Comparison of ENCODE assay signal across 8 cellular contexts in genomic region chr12:50763637-50764115, GRCh38. TPM values are rescaled to one million over a fixed set of nuclear protein-coding genes. Genes with fewer than 3 reads are reported as not detected.
DNase-seq lines count a peak whose midpoint lies in the region; ATAC-seq and TF ChIP-seq lines count a peak whose summit lies in the region.

Gene ATF1, plus strand, starts transcription at chr12:50764101. Its CDS starts 16,045 bp downstream, at chr12:50780146.

- H3K9me3 ChIP-seq in DOHH2 (ENCODE audit: control insufficient read depth, insufficient read depth, low read length) (no peaks in the 10 kb centered on the region), neural cell (ENCODE audit: low read length) (no peaks in the 10 kb centered on the region)

- H4K20me1 ChIP-seq in DOHH2 (ENCODE audit: control insufficient read depth, insufficient read depth, low read depth, low read length) (0 out of 2 replicates have a peak, but pooled peaks cover 3% of the 10 kb centered on the region), neural cell (ENCODE audit: insufficient read depth) (no peaks in the 10 kb centered on the region)

- H3K36me3 ChIP-seq in DOHH2 (ENCODE audit: control insufficient read depth, low read length) (no peaks in the 10 kb centered on the region; the same call in 1 of the 2 replicates), neural cell (ENCODE audit: insufficient read depth, low read length) (no peaks in the 10 kb centered on the region)

- H3K27me3 ChIP-seq in DOHH2 (ENCODE audit: control insufficient read depth, low read length), result no peaks in the 10 kb centered on the region
- H3K27me3 ChIP-seq in neural cell (ENCODE audit: insufficient read depth, low read depth, low read length), result no peaks in the 10 kb centered on the region

- TF ChIP-seq POLR2A in Raji (IDR thresholded peaks at IDR 0.05; ENCODE audit: insufficient read depth, low read depth, low read length), result peak; percentile 98

- H3K4me3 ChIP-seq in DOHH2 (ENCODE audit: low read length) (peak within 1 kb of the TSS; percentile 93), neural cell (ENCODE audit: low read length) (peak within 1 kb of the TSS; percentile 98)

- H3K9me3 Mint-ChIP-seq in stimulated activated naive CD8-positive, alpha-beta T cell treated with anti-CD3 and anti-CD28 coated beads, Interleukin-15, amount 100 ng/mL, for 72 hours, result no peaks in the 10 kb centered on the region

- peak within 1 kb of the TSS; percentile 89 to 99 for H3K4me3 Mint-ChIP-seq in stimulated activated naive CD8-positive, alpha-beta T cell treated with anti-CD3 and anti-CD28 coated beads, Interleukin-15, amount 100 ng/mL, for 72 hours

- H3K27me3 Mint-ChIP-seq in stimulated activated naive CD8-positive, alpha-beta T cell treated with anti-CD3 and anti-CD28 coated beads, Interleukin-15, amount 100 ng/mL, for 72 hours, result no peaks in the 10 kb centered on the region

- H3K4me2 ChIP-seq in DOHH2 (ENCODE audit: low read length), result peak within 1 kb of the TSS; percentile 86
- peak within 1 kb of the TSS; percentile 89 for H3K4me2 ChIP-seq in neural cell (ENCODE audit: low read length)

- H3K27ac Mint-ChIP-seq in stimulated activated naive CD8-positive, alpha-beta T cell treated with anti-CD3 and anti-CD28 coated beads, Interleukin-15, amount 100 ng/mL, for 72 hours, result peak within 1 kb of the TSS; percentile 97 to 99

- H3K79me2 ChIP-seq in DOHH2 (ENCODE audit: control insufficient read depth, low read length) (peaks cover 60% of the 10 kb centered on the region), neural cell (replicated peaks; ENCODE audit: insufficient read depth, low read length) (peaks cover 23% of the 10 kb centered on the region)

- TF ChIP-seq CTCF in DOHH2 (IDR thresholded peaks at IDR 0.05; ENCODE audit: low read depth, low read length, poor library complexity, severe bottlenecking) (no peak), neural cell (IDR thresholded peaks at IDR 0.05; ENCODE audit: poor library complexity, severe bottlenecking) (no peak)

- ATAC-seq in GM21825 (IDR thresholded peaks at IDR 0.05; ENCODE audit: unreplicated experiment), result peak; percentile 78
- peak; percentile 89 for ATAC-seq in stimulated activated naive CD8-positive, alpha-beta T cell treated with anti-CD3 and anti-CD28 coated beads, Interleukin-15, amount 100 ng/mL, for 72 hours

- H3K9me2 ChIP-seq in DOHH2 (replicated peaks; ENCODE audit: control insufficient read depth, low read length) (no peaks in the 10 kb centered on the region), neural cell (ENCODE audit: insufficient read depth, low read length) (no peaks in the 10 kb centered on the region)

- peaks cover 39% of the 10 kb centered on the region for H3K4me1 ChIP-seq in DOHH2 (ENCODE audit: control insufficient read depth, low read length)

- no peak for TF ChIP-seq RAD21 in neural cell (conservative IDR thresholded peaks at IDR 0.05)

- DNase-seq in LHCN-M2 (ENCODE audit: low read depth) (peak; percentile 90), fibroblast of the conjunctiva (ENCODE audit: low read depth) (peak; percentile 84)
- DNase-seq in activated effector memory CD4-positive, alpha-beta T cell treated with anti-CD3 and anti-CD28 coated beads, Interleukin-2, amount 50 U/mL, for 16 hours, result peak; percentile 96
- DNase-seq in stimulated activated naive CD8-positive, alpha-beta T cell treated with anti-CD3 and anti-CD28 coated beads, Interleukin-15, amount 100 ng/mL, for 72 hours, result peak in 1 of 2 donors; percentile 91

- TF ChIP-seq EP300 in neural cell (conservative IDR thresholded peaks at IDR 0.05; ENCODE audit: poor library complexity, severe bottlenecking), result peak; percentile 57

- peak within 1 kb of the TSS; percentile 97 for H3K9ac ChIP-seq in neural cell (ENCODE audit: low read length)

- H2AFZ ChIP-seq in neural cell (ENCODE audit: low read depth, low read length), result peak within 1 kb of the TSS; percentile 85

- H3F3A ChIP-seq in DOHH2 (ENCODE audit: control insufficient read depth, insufficient read depth), result peaks cover 19% of the 10 kb centered on the region; the same call in 1 of the 2 replicates
- H3F3A ChIP-seq in neural cell (ENCODE audit: insufficient read depth, low read length, poor library complexity, severe bottlenecking), result no peaks in the 10 kb centered on the region

- H3K27ac ChIP-seq in DOHH2 (ENCODE audit: low read depth, low read length), result peak within 1 kb of the TSS; percentile 85
- H3K27ac ChIP-seq in neural cell (ENCODE audit: low read length), result peak within 1 kb of the TSS; percentile 99

- peaks cover 45% of the 10 kb centered on the region for H3K4me1 Mint-ChIP-seq in stimulated activated naive CD8-positive, alpha-beta T cell treated with anti-CD3 and anti-CD28 coated beads, Interleukin-15, amount 100 ng/mL, for 72 hours

TF ChIP-seq in neural cell, 6 proteins besides CTCF, POLR2A, EP300 and RAD21:
- TF ChIP-seq EZH2 (IDR thresholded peaks at IDR 0.05; ENCODE audit: borderline replicate concordance, insufficient read depth, low read length, poor library complexity, severe bottlenecking) (no peak), MXI1 (conservative IDR thresholded peaks at IDR 0.05; ENCODE audit: poor library complexity, severe bottlenecking) (peak; percentile 76), SMC3 (conservative IDR thresholded peaks at IDR 0.05; ENCODE audit: poor library complexity) (no peak), REST (IDR thresholded peaks at IDR 0.05; ENCODE audit: borderline replicate concordance) (peak; percentile 69), TAF1 (IDR thresholded peaks at IDR 0.05; ENCODE audit: low read depth) (peak; percentile 88), POLR2AphosphoS5 (IDR thresholded peaks at IDR 0.05) (peak; percentile 99)

RNA-seq across cellular contexts. Expression of gene ATF1, which starts in this region (rescaled TPM):
- 21.9 and 22.0 TPM in 2 replicates for total RNA-seq in LHCN-M2 (2014; rRNA removed)
- polyA plus RNA-seq in LHCN-M2 (2012), result 16.6 TPM
- 11.0 and 11.3 TPM in 2 replicates for polyA plus RNA-seq in neural cell
- polyA minus RNA-seq in neural cell, result 18.9 and 20.7 TPM in 2 replicates
